Comparison of ENCODE assay signal across 8 cellular contexts in the genomic region with DNA sequence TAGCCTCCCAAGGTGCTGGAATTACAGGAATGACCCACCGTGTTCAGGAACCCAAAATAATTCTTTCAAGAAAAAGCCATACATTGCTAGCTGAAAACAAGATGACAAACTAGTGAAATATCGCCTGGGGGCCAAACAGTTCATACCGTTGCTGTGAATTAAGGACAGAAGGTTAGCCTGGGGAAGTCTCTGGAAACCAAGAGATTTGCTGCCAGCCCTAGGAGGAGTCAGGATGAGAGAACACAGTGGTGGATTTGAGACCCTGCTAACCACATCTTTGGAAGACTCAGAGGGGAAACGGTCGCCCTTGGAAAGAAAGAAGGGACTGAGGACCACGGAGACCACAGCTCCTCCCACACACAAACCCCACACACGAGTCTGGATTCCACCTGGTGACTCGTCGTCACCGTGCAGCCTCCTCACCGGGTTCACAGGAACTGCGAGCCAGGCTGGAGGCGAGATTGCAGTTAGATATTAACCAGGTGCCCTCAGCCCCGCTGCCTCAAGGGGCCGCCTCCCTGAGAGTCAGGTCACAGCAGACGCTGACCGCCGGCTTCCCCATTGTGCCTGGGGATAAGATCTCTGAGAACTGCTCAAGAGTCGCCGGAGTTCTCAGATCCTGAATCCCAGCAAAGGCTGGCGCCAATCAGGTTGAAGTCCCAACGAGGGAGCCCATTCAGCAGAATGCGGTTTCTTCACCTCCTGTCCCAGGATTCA. TPM values are rescaled to one million over a fixed set of nuclear protein-coding genes. Genes with fewer than 3 reads are reported as not detected.
DNase-seq lines count a peak whose midpoint lies in the region; ATAC-seq, FAIRE-seq and TF ChIP-seq lines count a peak whose summit lies in the region.
"Not testable (repeated sequence)": the region's sequence is repeated elsewhere in the genome, so short reads cannot be mapped to it uniquely, and the experiment has no call there.

No MANE protein-coding gene starts in this region.

- H3K9me3 ChIP-seq in iPS-18c (ENCODE audit: control insufficient read depth, insufficient read depth, low read length); prostate gland: not testable (repeated sequence)

- not testable (repeated sequence) for TF ChIP-seq POLR2A in GM12891 (IDR thresholded peaks at IDR 0.05; ENCODE audit: low read depth, low read length); prostate gland (IDR thresholded peaks at IDR 0.05)

- not testable (repeated sequence) for H3K27me3 ChIP-seq in prostate gland (replicated peaks; ENCODE audit: insufficient read depth)

- ATAC-seq in HG02588 (IDR thresholded peaks at IDR 0.05; ENCODE audit: unreplicated experiment): peak; percentile 32

- not testable (repeated sequence) for DNase-seq in GM12891 (ENCODE audit: insufficient read length, low spot score)
- DNase-seq in LoVo (ENCODE audit: low spot score): peak; percentile 8
- DNase-seq in caudate nucleus (lab: John Stamatoyannopoulos, UW): peak in 11 of 61 donors; percentile 9 to 53 (median 27)
- peak; percentile 13 for DNase-seq in prostate gland (ENCODE audit: low spot score)

- TF ChIP-seq CTCF in WI38 (IDR thresholded peaks at IDR 0.05; ENCODE audit: low read depth, low read length); prostate gland (IDR thresholded peaks at IDR 0.05): not testable (repeated sequence)

- H3K27ac ChIP-seq in caudate nucleus (ENCODE audit: low read depth, low read length) (peak overlapping the region; percentile 67), prostate gland (peak overlapping the region; percentile 85 to 90), urinary bladder (ENCODE audit: low read depth) (peak overlapping the region; percentile 69)

- H3K4me3 ChIP-seq in WI38 (ENCODE audit: low read depth, low read length) (peak overlapping the region; percentile 78), iPS-18c (ENCODE audit: insufficient read depth, low read depth, low read length) (peak overlapping the region; percentile 68), prostate gland (peak overlapping the region; percentile 65 to 78), urinary bladder (ENCODE audit: low read depth, low read length) (peak overlapping the region; percentile 51)

- H3K36me3 ChIP-seq in prostate gland; urinary bladder (ENCODE audit: insufficient read depth): not testable (repeated sequence)

- H3K4me1 ChIP-seq in prostate gland (replicated peaks); urinary bladder (ENCODE audit: insufficient read depth): not testable (repeated sequence)

- FAIRE-seq in GM12891 (lab: Jason Lieb, UNC): peak; percentile 94

- 3% methylated on average over 19 of the region's 23 CpGs for WGBS in prostate gland
- WGBS in urinary bladder: 3% methylated on average over 23 of the region's 23 CpGs

- intact Hi-C loops in prostate gland (cut with DNase I): not testable (repeated sequence)

RNA-seq across cellular contexts. Expression of gene ZNF799, which starts 1.0 kb away (rescaled TPM):
- 1.4 TPM for polyA plus RNA-seq in GM12891 (2012; ENCODE audit: low read depth, missing spikeins)
- total RNA-seq in prostate gland (1 to 10 TPM; 4.5 to 5.7 TPM), urinary bladder (12.3 TPM)
- 4.4 TPM for polyA plus RNA-seq in urinary bladder

RNA-seq across cellular contexts. Expression of gene ZNF442, which starts 34.6 kb away (rescaled TPM):
- 0.62 TPM for polyA plus RNA-seq in GM12891 (2012; ENCODE audit: low read depth, missing spikeins)
- total RNA-seq in prostate gland: 1 to 10 TPM; 2.3 to 2.6 TPM
- 13.4 TPM for total RNA-seq in urinary bladder
- polyA plus RNA-seq in urinary bladder: 3.8 TPM

RNA-seq across cellular contexts. Expression of gene ZNF443, which starts 40.8 kb away (rescaled TPM):
- polyA plus RNA-seq in GM12891 (2012; ENCODE audit: low read depth, missing spikeins): 0.87 TPM
- total RNA-seq in prostate gland (1 to 10 TPM; 5.7 to 5.8 TPM), urinary bladder (12.8 TPM)
- 2.7 TPM for polyA plus RNA-seq in urinary bladder
